Comparison of ENCODE assay signal across 1 cellular context in the genomic region with DNA sequence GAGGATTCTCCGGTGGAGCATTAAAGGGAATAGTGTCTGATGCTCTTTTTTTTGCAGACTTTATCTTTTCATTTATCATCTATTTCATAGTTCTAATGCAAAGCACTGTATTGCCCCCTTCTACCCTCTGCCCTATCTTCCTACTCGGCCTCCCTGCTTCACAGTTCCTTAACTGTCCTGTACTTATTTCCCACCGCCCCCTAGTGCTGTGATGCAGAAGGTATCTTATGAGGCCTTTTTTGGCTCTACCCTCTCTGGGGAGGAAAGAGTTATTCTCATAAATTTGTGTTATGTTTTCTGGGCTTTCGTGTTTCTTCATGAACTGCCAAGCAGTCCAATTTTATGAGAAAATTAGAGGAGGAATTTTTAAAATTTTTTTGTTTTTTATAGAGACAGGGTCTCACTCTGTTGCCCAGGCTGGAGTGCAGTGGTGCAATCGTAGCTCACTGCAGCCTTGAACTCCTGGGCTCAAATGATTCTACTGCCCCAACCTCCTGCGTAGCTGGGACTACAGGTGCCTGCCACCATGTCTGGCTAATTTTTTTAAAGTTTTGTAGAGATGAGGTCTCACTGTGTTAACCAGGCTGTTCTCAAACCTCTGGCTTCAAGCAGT.
TF ChIP-seq lines count a peak whose summit lies in the region.

No MANE protein-coding gene starts in this region.

TF ChIP-seq in IMR-90, 13 proteins besides CTCF, POLR2A, EP300 and RAD21:
- peak; percentile 66 for TF ChIP-seq SMC3 (IDR thresholded peaks at IDR 0.05; ENCODE audit: low read depth, low read length)
- TF ChIP-seq, protein P1, sequence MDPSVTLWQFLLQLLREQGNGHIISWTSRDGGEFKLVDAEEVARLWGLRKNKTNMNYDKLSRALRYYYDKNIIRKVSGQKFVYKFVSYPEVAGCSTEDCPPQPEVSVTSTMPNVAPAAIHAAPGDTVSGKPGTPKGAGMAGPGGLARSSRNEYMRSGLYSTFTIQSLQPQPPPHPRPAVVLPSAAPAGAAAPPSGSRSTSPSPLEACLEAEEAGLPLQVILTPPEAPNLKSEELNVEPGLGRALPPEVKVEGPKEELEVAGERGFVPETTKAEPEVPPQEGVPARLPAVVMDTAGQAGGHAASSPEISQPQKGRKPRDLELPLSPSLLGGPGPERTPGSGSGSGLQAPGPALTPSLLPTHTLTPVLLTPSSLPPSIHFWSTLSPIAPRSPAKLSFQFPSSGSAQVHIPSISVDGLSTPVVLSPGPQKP (IDR thresholded peaks at IDR 0.05; ENCODE audit: borderline replicate concordance, low read depth, low read length), result no peak
- no peak for TF ChIP-seq CEBPB (IDR thresholded peaks at IDR 0.05; ENCODE audit: low read depth, low read length)
